Comparison of ENCODE assay signal across 18 cellular contexts in the genomic region with DNA sequence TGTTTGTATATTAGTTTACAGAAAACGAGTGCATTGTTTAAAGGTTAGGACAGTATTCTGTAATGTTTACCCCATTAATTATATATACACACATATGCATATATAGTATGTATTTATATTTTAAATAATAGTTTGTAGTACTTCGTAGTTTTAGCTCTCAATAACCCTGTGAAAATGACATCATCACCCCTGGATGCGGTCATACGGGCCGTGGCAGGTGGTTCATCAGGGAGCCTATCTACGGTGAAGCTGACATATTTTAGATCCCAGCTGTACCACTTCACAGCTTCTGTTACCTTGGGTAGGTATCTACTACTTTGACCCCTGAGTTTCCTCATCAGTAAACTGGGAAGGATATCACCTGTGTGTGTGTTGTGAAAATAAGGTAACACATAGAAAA.
DNase-seq lines count a peak whose midpoint lies in the region; ATAC-seq, FAIRE-seq and TF ChIP-seq lines count a peak whose summit lies in the region.
"Had no signal": no experiment of that assay in that cellular context is flagged by ENCODE, and none has a peak within 500 bp of the region (broad histone marks: within the 10 kb centered on the region; RNA-seq: fewer than 3 reads in every experiment).

No MANE protein-coding gene starts in this region.

- no peak overlapping the region for H3K4me2 ChIP-seq in mammary epithelial cell (ENCODE audit: insufficient read depth, low read depth, low read length)
- H3K4me2 ChIP-seq in GM12878 (ENCODE audit: control insufficient read depth, insufficient read depth), result no peak overlapping the region
- H3K4me2 ChIP-seq in parathyroid adenoma (ENCODE audit: low read length), result peak overlapping the region; percentile 2
- H3K4me2 ChIP-seq: BLaER1 had no signal

- BruUV-seq in MCF 10A (replicated peaks; lab: Mats Ljungman, UMichigan), result no TSS peak
- BruUV-seq in mammary epithelial cell (replicated peaks; lab: Mats Ljungman, UMichigan), result no TSS peak
- BruUV-seq in GM12878 (replicated peaks; lab: Mats Ljungman, UMichigan), result no TSS peak

- H3K9ac ChIP-seq in mammary epithelial cell (ENCODE audit: insufficient read depth, low read length), result no peak overlapping the region
- no peak overlapping the region for H3K9ac ChIP-seq in GM12878 (ENCODE audit: control insufficient read depth, insufficient read depth, low read length)
- H3K9ac ChIP-seq in parathyroid adenoma, result no peak overlapping the region
- H3K9ac ChIP-seq: BLaER1, KMS-11 had no signal

- CTCF ChIA-PET in MCF 10A (lab: Yijun Ruan, JAX) (interaction anchor here (0.9 to 2.2 kb wide), 6 partner anchors 36 to 651 kb away, joined by 3 to 7 read pairs (median 4); no protein-coding TSS in a partner anchor), mammary epithelial cell (lab: Charles Lee; ENCODE audit: low non-redundant PET) (no interaction called here), GM12878 (lab: Yijun Ruan, JAX) (no interaction called here)

- SMC1A ChIA-PET in GM12878 (lab: Charles Lee; ENCODE audit: uncharacterized antibody, unreplicated experiment), result interaction anchor here (0.9 to 2.5 kb wide), 7 partner anchors 38 to 395 kb away, joined by 3 to 9 read pairs (median 3); a partner anchor contains a TSS

- no peak overlapping the region for H3K27ac ChIP-seq in mammary epithelial cell (ENCODE audit: insufficient read depth, low read depth, low read length)
- H3K27ac ChIP-seq in GM12878 (ENCODE audit: control insufficient read depth, insufficient read depth), result no peak overlapping the region
- H3K27ac ChIP-seq in parathyroid adenoma, result no peak overlapping the region
- H3K27ac ChIP-seq: BLaER1, KMS-11 had no signal

- no peak for TF ChIP-seq EP300 in GM12878 (IDR thresholded peaks at IDR 0.05; ENCODE audit: borderline replicate concordance in 1 of 2, control insufficient read depth in 1 of 2, low read depth in 2 of 2, low read length in 2 of 2)

- no peak for FAIRE-seq in GM12878 (lab: Jason Lieb, UNC)
- FAIRE-seq: D721Med, H1 had no signal

- peaks cover 10% of the 10 kb centered on the region for H3K36me3 ChIP-seq in mammary epithelial cell (ENCODE audit: insufficient read depth, low read length)
- H3K36me3 ChIP-seq in GM12878 (ENCODE audit: control insufficient read depth in 2 of 2, insufficient read depth in 2 of 2, low read length in 1 of 2), result peaks cover 5 to 13% of the 10 kb centered on the region in 2 experiments; a peak in 3 of 4 replicates
- no peaks in the 10 kb centered on the region for H3K36me3 ChIP-seq in parathyroid adenoma (ENCODE audit: control insufficient read depth, insufficient read depth, low read length)

- ATAC-seq in GM12878, result peak; percentile 5; the same call in 1 of the 3 replicates
- ATAC-seq in GM19463 (IDR thresholded peaks at IDR 0.05; ENCODE audit: unreplicated experiment), result no peak

- intact Hi-C loops in MCF 10A (cut with micrococcal nuclease) (loop anchor here (10.0 kb wide), 1 partner anchor 392 kb away; no protein-coding TSS in a partner anchor), mammary epithelial cell (cut with micrococcal nuclease) (loop anchor here (10.0 kb wide), 1 partner anchor 238 kb away; no protein-coding TSS in a partner anchor), GM12878 (cut with micrococcal nuclease; ENCODE audit: unreplicated experiment) (loop anchor here (10.0 kb wide), 1 partner anchor 508 kb away; no protein-coding TSS in a partner anchor)
- intact Hi-C loops in activated T-helper 1 cell treated with anti-CD3 and anti-CD28 coated beads, Interleukin-12 subunit alpha, Interleukin-12 subunit beta, Interleukin-2, Interleukin-4 antibody, amounts not matched to agents 30 ng/mL and 10 ng/mL and 1 ng/mL, durations not matched to agents 14 hours and 24 hours and 36 hours (cut with micrococcal nuclease), result loop anchor here (10.0 kb wide), 1 partner anchor 508 kb away; no protein-coding TSS in a partner anchor

- H3K27me3 Mint-ChIP-seq in MCF 10A (ENCODE audit: insufficient read depth, unreplicated experiment), result no peaks in the 10 kb centered on the region
- peaks cover 14% of the 10 kb centered on the region for H3K27me3 Mint-ChIP-seq in progenitor cell of endocrine pancreas
- no peaks in the 10 kb centered on the region for H3K27me3 Mint-ChIP-seq in activated T-helper 1 cell treated with anti-CD3 and anti-CD28 coated beads, Interleukin-12 subunit alpha, Interleukin-12 subunit beta, Interleukin-2, Interleukin-4 antibody, amounts not matched to agents 30 ng/mL and 10 ng/mL and 1 ng/mL, durations not matched to agents 14 hours and 24 hours and 36 hours (ENCODE audit: insufficient read depth)
- H3K27me3 Mint-ChIP-seq: CD8-positive, alpha-beta memory T cell had no signal

- H4K20me1 ChIP-seq in mammary epithelial cell (ENCODE audit: insufficient read depth, low read length) (no peaks in the 10 kb centered on the region), GM12878 (ENCODE audit: control insufficient read depth, insufficient read depth) (no peaks in the 10 kb centered on the region)

- no peak overlapping the region for H3K27ac Mint-ChIP-seq in MCF 10A (ENCODE audit: low read depth, unreplicated experiment)
- no peak overlapping the region for H3K27ac Mint-ChIP-seq in progenitor cell of endocrine pancreas
- H3K27ac Mint-ChIP-seq in activated T-helper 1 cell treated with anti-CD3 and anti-CD28 coated beads, Interleukin-12 subunit alpha, Interleukin-12 subunit beta, Interleukin-2, Interleukin-4 antibody, amounts not matched to agents 30 ng/mL and 10 ng/mL and 1 ng/mL, durations not matched to agents 14 hours and 24 hours and 36 hours, result no peak overlapping the region

- WGBS in mammary epithelial cell (ENCODE audit: low coverage, missing lambda C conversion rate), result 85% methylated on average over 6 of the region's 6 CpGs
- 55% methylated on average over 6 of the region's 6 CpGs for WGBS in GM12878 (ENCODE audit: insufficient coverage, insufficient replicate concordance, low lambda C conversion rate, missing lambda C conversion rate)

- in situ Hi-C loops in mammary epithelial cell (cut with MboI; ENCODE audit: low sequenced_read_pairs in 2 of 2), result loop anchor here in 1 of 2 donors (10.0 kb wide), 1 partner anchor 78 kb away; no protein-coding TSS in a partner anchor
- in situ Hi-C loops in GM12878 (cut with MboI), result no loop called here

- no peak for TF ChIP-seq CTCF in MCF 10A (IDR thresholded peaks at IDR 0.05; ENCODE audit: unreplicated experiment)
- TF ChIP-seq CTCF in mammary epithelial cell (conservative IDR thresholded peaks at IDR 0.05 in 1 of 2, IDR thresholded peaks at IDR 0.05 in 1 of 2; ENCODE audit: extremely low read depth in 1 of 2, insufficient read depth in 1 of 2, low read depth in 1 of 2, low read length in 2 of 2), result no peak
- no peak for TF ChIP-seq CTCF in GM12878 (IDR thresholded peaks at IDR 0.05 in 2 of 3, conservative IDR thresholded peaks at IDR 0.05 in 1 of 3; ENCODE audit: control insufficient read depth in 2 of 3, extremely low read depth in 1 of 3, insufficient read depth in 1 of 3, low read depth in 3 of 3, low read length in 3 of 3)
- TF ChIP-seq CTCF in parathyroid adenoma (IDR thresholded peaks at IDR 0.05), result no peak
- TF ChIP-seq CTCF in progenitor cell of endocrine pancreas (IDR thresholded peaks at IDR 0.05; ENCODE audit: unreplicated experiment), result no peak

- H2AFZ ChIP-seq in mammary epithelial cell (ENCODE audit: low read depth, low read length) (no peak overlapping the region), GM12878 (ENCODE audit: control insufficient read depth, low read depth, low read length) (no peak overlapping the region), parathyroid adenoma (no peak overlapping the region)

- POLR2A ChIA-PET in MCF 10A (lab: Yijun Ruan, JAX) (interaction anchor here (0.8 to 5.8 kb wide), 14 partner anchors 9 to 607 kb away, joined by 3 to 29 read pairs (median 4); no protein-coding TSS in a partner anchor), GM12878 (lab: Charles Lee) (interaction anchor here (0.6 to 1.0 kb wide), 2 partner anchors 16 to 377 kb away, joined by 3 to 7 read pairs; no protein-coding TSS in a partner anchor)

- H3K4me3 ChIP-seq in mammary epithelial cell (replicated peaks in 1 of 3; ENCODE audit: insufficient read depth in 1 of 3, low read depth in 2 of 3, low read length in 3 of 3) (no peak overlapping the region), GM12878 (no peak overlapping the region), parathyroid adenoma (ENCODE audit: low read depth, low read length) (no peak overlapping the region)
- H3K4me3 ChIP-seq: BLaER1 had no signal

- H3K4me1 ChIP-seq in mammary epithelial cell (ENCODE audit: insufficient read depth, low read length) (peaks cover 71% of the 10 kb centered on the region), GM12878 (ENCODE audit: control insufficient read depth, insufficient read depth, low read length) (peaks cover 16% of the 10 kb centered on the region; the same call in 1 of the 2 replicates), parathyroid adenoma (peaks cover 8% of the 10 kb centered on the region)

- H3K4me3 Mint-ChIP-seq in MCF 10A (ENCODE audit: unreplicated experiment), result peak overlapping the region; percentile 10
- H3K4me3 Mint-ChIP-seq in progenitor cell of endocrine pancreas (ENCODE audit: low read depth), result no peak overlapping the region
- no peak overlapping the region for H3K4me3 Mint-ChIP-seq in activated T-helper 1 cell treated with anti-CD3 and anti-CD28 coated beads, Interleukin-12 subunit alpha, Interleukin-12 subunit beta, Interleukin-2, Interleukin-4 antibody, amounts not matched to agents 30 ng/mL and 10 ng/mL and 1 ng/mL, durations not matched to agents 14 hours and 24 hours and 36 hours
- H3K4me3 Mint-ChIP-seq: CD8-positive, alpha-beta memory T cell had no signal

- RAD21 ChIA-PET in GM12878 (lab: Charles Lee; ENCODE audit: unreplicated experiment), result interaction anchor here (1.4 kb wide), 2 partner anchors 77 to 84 kb away, joined by 3 read pairs; no protein-coding TSS in a partner anchor

- H3K4me1 Mint-ChIP-seq in MCF 10A (ENCODE audit: insufficient read depth, unreplicated experiment), result peaks cover 60% of the 10 kb centered on the region
- peaks cover 26% of the 10 kb centered on the region for H3K4me1 Mint-ChIP-seq in progenitor cell of endocrine pancreas (ENCODE audit: low read depth)
- H3K4me1 Mint-ChIP-seq in activated T-helper 1 cell treated with anti-CD3 and anti-CD28 coated beads, Interleukin-12 subunit alpha, Interleukin-12 subunit beta, Interleukin-2, Interleukin-4 antibody, amounts not matched to agents 30 ng/mL and 10 ng/mL and 1 ng/mL, durations not matched to agents 14 hours and 24 hours and 36 hours (ENCODE audit: low read depth), result peaks cover 34% of the 10 kb centered on the region

- no peaks in the 10 kb centered on the region for H3K27me3 ChIP-seq in mammary epithelial cell (ENCODE audit: insufficient read depth, low read length)
- no peaks in the 10 kb centered on the region for H3K27me3 ChIP-seq in GM12878 (replicated peaks in 1 of 2; ENCODE audit: control insufficient read depth in 2 of 2, insufficient read depth in 2 of 2, low read length in 1 of 2)
- H3K27me3 ChIP-seq in parathyroid adenoma (ENCODE audit: control insufficient read depth, insufficient read depth, low read length), result no peaks in the 10 kb centered on the region
- H3K27me3 ChIP-seq: BLaER1 had no signal

- H3K9me3 ChIP-seq in mammary epithelial cell (replicated peaks; ENCODE audit: insufficient read depth, low read length) (no peaks in the 10 kb centered on the region), GM12878 (replicated peaks; ENCODE audit: control insufficient read depth, insufficient read depth, low read length) (no peaks in the 10 kb centered on the region), parathyroid adenoma (ENCODE audit: control insufficient read depth, low read length) (no peaks in the 10 kb centered on the region)
- H3K9me3 ChIP-seq: BLaER1 had no signal

- peaks cover 89% of the 10 kb centered on the region for H3K79me2 ChIP-seq in mammary epithelial cell (ENCODE audit: insufficient read depth, low read length)
- peaks cover 96% of the 10 kb centered on the region for H3K79me2 ChIP-seq in GM12878 (ENCODE audit: control insufficient read depth, insufficient read depth, low read length)
- peaks cover 17% of the 10 kb centered on the region for H3K79me2 ChIP-seq in parathyroid adenoma

- dilution Hi-C loops in mammary epithelial cell (cut with HindIII; ENCODE audit: low sequenced_read_pairs), result loop anchor here (5.0 kb wide), 1 partner anchor 81 kb away; no protein-coding TSS in a partner anchor

- no peak for DNase-seq in MCF 10A (ENCODE audit: unreplicated experiment)
- no peak for DNase-seq in mammary epithelial cell
- DNase-seq in GM12878 (ENCODE audit: low read depth, low spot score), result no peak
- no peak for DNase-seq in progenitor cell of endocrine pancreas (ENCODE audit: low spot score, unreplicated experiment)
- no peak for DNase-seq in activated T-helper 1 cell treated with anti-CD3 and anti-CD28 coated beads, Interleukin-12 subunit alpha, Interleukin-12 subunit beta, Interleukin-2, Interleukin-4 antibody, amounts not matched to agents 30 ng/mL and 10 ng/mL and 1 ng/mL, durations not matched to agents 14 hours and 24 hours and 36 hours (ENCODE audit: low spot score)
- no peak for DNase-seq in stimulated activated CD4-positive, alpha-beta T cell treated with anti-CD3 and anti-CD28 coated beads, Interleukin-1b, Interleukin-23, amount 100 ng/mL, for 48 hours
- DNase-seq: CD8-positive, alpha-beta memory T cell; DND-41; GDM1; HFFc6; NK-92 treated with Interleukin-12 subunit alpha and Interleukin-12 subunit beta, amount 100 ng/mL, for 24 hours; SIG-M5 had no signal

- H3K9me3 Mint-ChIP-seq in MCF 10A (ENCODE audit: unreplicated experiment) (no peaks in the 10 kb centered on the region), progenitor cell of endocrine pancreas (ENCODE audit: low read depth) (no peaks in the 10 kb centered on the region)
- no peaks in the 10 kb centered on the region for H3K9me3 Mint-ChIP-seq in activated T-helper 1 cell treated with anti-CD3 and anti-CD28 coated beads, Interleukin-12 subunit alpha, Interleukin-12 subunit beta, Interleukin-2, Interleukin-4 antibody, amounts not matched to agents 30 ng/mL and 10 ng/mL and 1 ng/mL, durations not matched to agents 14 hours and 24 hours and 36 hours
- H3K9me3 Mint-ChIP-seq: HFFc6 had no signal

- H3K36me3 Mint-ChIP-seq in MCF 10A (ENCODE audit: insufficient read depth, unreplicated experiment) (peaks cover 31% of the 10 kb centered on the region), progenitor cell of endocrine pancreas (ENCODE audit: insufficient read depth) (no peaks in the 10 kb centered on the region)
- H3K36me3 Mint-ChIP-seq in activated T-helper 1 cell treated with anti-CD3 and anti-CD28 coated beads, Interleukin-12 subunit alpha, Interleukin-12 subunit beta, Interleukin-2, Interleukin-4 antibody, amounts not matched to agents 30 ng/mL and 10 ng/mL and 1 ng/mL, durations not matched to agents 14 hours and 24 hours and 36 hours (ENCODE audit: low read depth), result peaks cover 30% of the 10 kb centered on the region

- TF ChIP-seq POLR2A in GM12878 (IDR thresholded peaks at IDR 0.05; ENCODE audit: low read depth, low read length), result no peak

- TF ChIP-seq RAD21 in GM12878 (IDR thresholded peaks at IDR 0.05; ENCODE audit: insufficient read depth, low read depth, low read length), result no peak
